In the genomic region with DNA sequence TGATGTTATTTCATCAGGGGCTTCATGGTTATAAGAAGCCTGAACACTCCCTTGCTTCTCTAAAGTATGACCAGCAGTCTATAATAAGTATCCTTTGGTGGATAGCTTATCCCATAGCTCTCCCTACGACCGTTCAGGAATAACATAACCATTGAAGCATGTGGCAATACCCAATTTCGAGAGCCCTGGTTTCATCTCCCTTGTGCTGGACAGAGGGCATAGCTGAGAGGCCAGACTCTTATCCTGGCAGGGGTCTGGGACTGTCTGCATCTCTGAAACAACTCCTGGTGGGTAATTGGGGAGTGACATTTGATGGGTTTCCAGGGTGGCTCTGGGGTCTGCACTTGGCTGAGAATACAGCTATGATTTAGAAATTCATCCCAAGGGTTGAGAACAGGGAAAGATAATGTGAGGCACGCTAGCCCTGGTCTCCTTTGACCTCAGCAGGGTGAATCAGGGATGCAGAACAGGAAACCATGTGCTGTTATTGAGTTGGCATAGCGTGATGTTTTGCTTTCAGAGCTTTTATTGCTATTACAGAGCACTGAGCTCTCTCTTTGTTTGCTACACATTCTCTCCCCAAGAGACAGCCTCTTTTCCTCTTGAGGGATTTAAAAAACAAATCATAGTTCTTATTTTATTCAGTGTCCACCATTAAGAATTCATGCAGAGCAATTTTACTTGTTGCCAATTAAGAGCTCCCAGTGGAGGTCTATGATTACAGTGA, we compare ENCODE assay signal across 19 cellular contexts.
DNase-seq lines count a peak whose midpoint lies in the region; FAIRE-seq and TF ChIP-seq lines count a peak whose summit lies in the region.
"Had no signal": no experiment of that assay in that cellular context is flagged by ENCODE, and none has a peak within 500 bp of the region (broad histone marks: within the 10 kb centered on the region; RNA-seq: fewer than 3 reads in every experiment).

No MANE protein-coding gene starts in this region.

- H2AFZ ChIP-seq in astrocyte (ENCODE audit: low read depth, low read length), result no peak overlapping the region

- no peak for DNase-seq in AG04450 (ENCODE audit: low read depth, low spot score)
- peak; percentile 37 for DNase-seq in GM04504 (ENCODE audit: low read depth)
- no peak for DNase-seq in astrocyte (ENCODE audit: low read depth)
- DNase-seq in left kidney (ENCODE audit: low read depth, low spot score), result peak; percentile 6
- no peak for DNase-seq in NCI-H2029 treated with DMSO at 0.1 percent for 48 hours (lab: John Stamatoyannopoulos, UW)
- DNase-seq in activated T-cell treated with anti-CD3 and anti-CD28 coated beads, Interleukin-2, amount 50 U/mL, for 48 hours, result no peak
- DNase-seq in GM13977 (ENCODE audit: low spot score), result no peak
- no peak for DNase-seq in CD4-positive, alpha-beta memory T cell
- DNase-seq: activated CD8-positive, alpha-beta T cell treated with anti-CD3 and anti-CD28 coated beads, Interleukin-2, amount 10 ng/mL, durations not matched to agents 7 days and 5 days; aorta; foreskin keratinocyte; lower lobe of right lung; NCI-H510A treated with DMSO at 0.1 percent for 48 hours; PC-3; stimulated activated CD4-positive, alpha-beta T cell treated with anti-CD3 and anti-CD28 coated beads, Interleukin-4, amount 100 ng/mL, for 4 hours; transverse colon had no signal

- no peaks in the 10 kb centered on the region for H4K20me1 ChIP-seq in astrocyte (ENCODE audit: insufficient read depth, low read length)

- H3K4me1 Mint-ChIP-seq in astrocyte (ENCODE audit: low read depth, unreplicated experiment), result no peaks in the 10 kb centered on the region
- no peaks in the 10 kb centered on the region for H3K4me1 Mint-ChIP-seq in CD4-positive, alpha-beta memory T cell
- H3K4me1 Mint-ChIP-seq: nephron had no signal

- H3K4me3 ChIP-seq in AG04450 (ENCODE audit: low read depth, low read length) (no peak overlapping the region), astrocyte (ENCODE audit: insufficient read depth, low read depth, low read length) (no peak overlapping the region)
- no peak overlapping the region for H3K4me3 ChIP-seq in CD4-positive, alpha-beta memory T cell (ENCODE audit: low read length in 2 of 2)
- H3K4me3 ChIP-seq: lower lobe of right lung, transverse colon had no signal

- no peak overlapping the region for H3K27ac Mint-ChIP-seq in astrocyte (ENCODE audit: unreplicated experiment)
- H3K27ac Mint-ChIP-seq in CD4-positive, alpha-beta memory T cell, result no peak overlapping the region
- H3K27ac Mint-ChIP-seq: activated CD8-positive, alpha-beta T cell treated with anti-CD3 and anti-CD28 coated beads, Interleukin-2, amount 10 ng/mL, durations not matched to agents 7 days and 5 days; activated T-helper 2 cell treated with anti-CD3 and anti-CD28 coated beads, Interferon-gamma antibody, Interleukin-2, Interleukin-4, amounts not matched to agents 10 μg/mL and 5 μg/mL and 100 μg/mL, durations not matched to agents 14 hours and 24 hours and 36 hours had no signal

- no peak for FAIRE-seq in astrocyte (lab: Jason Lieb, UNC)
- FAIRE-seq: H54 had no signal

- H3K9me3 Mint-ChIP-seq in astrocyte (ENCODE audit: unreplicated experiment), result no peaks in the 10 kb centered on the region
- H3K9me3 Mint-ChIP-seq in CD4-positive, alpha-beta memory T cell, result peaks cover 0 to 3% (median 1%) of the 10 kb centered on the region in 8 donors
- H3K9me3 Mint-ChIP-seq: activated T-helper 2 cell treated with anti-CD3 and anti-CD28 coated beads, Interferon-gamma antibody, Interleukin-2, Interleukin-4, amounts not matched to agents 10 μg/mL and 5 μg/mL and 100 μg/mL, durations not matched to agents 14 hours and 24 hours and 36 hours; nephron had no signal

- no peaks in the 10 kb centered on the region for H3K27me3 Mint-ChIP-seq in astrocyte (ENCODE audit: low read depth, unreplicated experiment)
- no peaks in the 10 kb centered on the region for H3K27me3 Mint-ChIP-seq in CD4-positive, alpha-beta memory T cell

- H3K36me3 ChIP-seq in astrocyte (ENCODE audit: insufficient read depth, low read length), result no peaks in the 10 kb centered on the region
- no peaks in the 10 kb centered on the region for H3K36me3 ChIP-seq in CD4-positive, alpha-beta memory T cell (ENCODE audit: insufficient read depth, low read length)
- H3K36me3 ChIP-seq: lower lobe of right lung, transverse colon had no signal

- H3K79me2 ChIP-seq in astrocyte (ENCODE audit: insufficient read depth, low read length), result no peaks in the 10 kb centered on the region

- TF ChIP-seq CTCF in AG04450 (IDR thresholded peaks at IDR 0.05; ENCODE audit: low read depth, low read length) (no peak), astrocyte (IDR thresholded peaks at IDR 0.05; ENCODE audit: insufficient read depth, low read depth, low read length) (no peak), GM13977 (IDR thresholded peaks at IDR 0.05; ENCODE audit: extremely low read depth, insufficient read depth, missing control alignments) (no peak)

- POLR2A ChIA-PET in AG04450 (lab: Yijun Ruan, JAX), result no interaction called here
- POLR2A ChIA-PET in CD4-positive, alpha-beta memory T cell (lab: Charles Lee; ENCODE audit: partially characterized antibody), result no interaction called here

- H3K4me2 ChIP-seq in astrocyte (ENCODE audit: low read length), result no peak overlapping the region

- in situ Hi-C loops in GM13977 (cut with MboI; ENCODE audit: low pct_unique_long_range_greater_than_20kb, low sequenced_read_pairs, unreplicated experiment), result no loop called here

- H3K27ac ChIP-seq in AG04450 (ENCODE audit: low read depth, low read length) (peak overlapping the region; percentile 53), astrocyte (ENCODE audit: low read depth, low read length) (peak overlapping the region; percentile 2)
- H3K27ac ChIP-seq in CD4-positive, alpha-beta memory T cell (ENCODE audit: low read depth, low read length), result no peak overlapping the region
- H3K27ac ChIP-seq: foreskin keratinocyte, lower lobe of right lung, transverse colon had no signal

- H3K9me3 ChIP-seq in AG04450 (ENCODE audit: control insufficient read depth, insufficient read depth, low read length) (no peaks in the 10 kb centered on the region), astrocyte (ENCODE audit: insufficient read depth, low read depth, low read length) (no peaks in the 10 kb centered on the region)
- H3K9me3 ChIP-seq in CD4-positive, alpha-beta memory T cell (ENCODE audit: control insufficient read depth in 1 of 2, low read length in 2 of 2), result no peaks in the 10 kb centered on the region
- H3K9me3 ChIP-seq: lower lobe of right lung, transverse colon had no signal

- no peaks in the 10 kb centered on the region for H3K4me1 ChIP-seq in astrocyte (ENCODE audit: insufficient read depth, low read length)
- no peaks in the 10 kb centered on the region for H3K4me1 ChIP-seq in CD4-positive, alpha-beta memory T cell (ENCODE audit: insufficient read depth, low read length)
- H3K4me1 ChIP-seq: foreskin keratinocyte, lower lobe of right lung, transverse colon had no signal

- intact Hi-C loops in CD4-positive, alpha-beta memory T cell (cut with micrococcal nuclease), result no loop called here

- no peak overlapping the region for H3K4me3 Mint-ChIP-seq in astrocyte (ENCODE audit: unreplicated experiment)
- H3K4me3 Mint-ChIP-seq in CD4-positive, alpha-beta memory T cell, result no peak overlapping the region
- H3K4me3 Mint-ChIP-seq: activated CD8-positive, alpha-beta T cell treated with anti-CD3 and anti-CD28 coated beads, Interleukin-2, amount 10 ng/mL, durations not matched to agents 7 days and 5 days; nephron had no signal

- CTCF ChIA-PET in AG04450 (lab: Charles Lee), result interaction anchor here (1.3 to 1.6 kb wide), 6 partner anchors 12 to 551 kb away, joined by 3 to 6 read pairs (median 4); no protein-coding TSS in a partner anchor
- CTCF ChIA-PET in CD4-positive, alpha-beta memory T cell (lab: Charles Lee; ENCODE audit: partially characterized antibody), result no interaction called here

- no peak overlapping the region for H3K9ac ChIP-seq in astrocyte (ENCODE audit: low read length)

- H3K27me3 ChIP-seq in AG04450 (ENCODE audit: control insufficient read depth, insufficient read depth, low read length) (no peaks in the 10 kb centered on the region), astrocyte (ENCODE audit: insufficient read depth, low read length) (no peaks in the 10 kb centered on the region)
- H3K27me3 ChIP-seq in CD4-positive, alpha-beta memory T cell (ENCODE audit: insufficient read depth, low read length), result no peaks in the 10 kb centered on the region
- H3K27me3 ChIP-seq: foreskin keratinocyte, transverse colon had no signal

- H3K36me3 Mint-ChIP-seq in astrocyte (ENCODE audit: low read depth, unreplicated experiment), result no peaks in the 10 kb centered on the region
- no peaks in the 10 kb centered on the region for H3K36me3 Mint-ChIP-seq in CD4-positive, alpha-beta memory T cell

Comparison
In these comparisons a context has a peak if more than half of its experiments do, and no peak if none do; other contexts are left out.
1. DNase-seq: peak in GM04504 (single experiment) and left kidney (single experiment); none in AG04450 (single experiment), astrocyte (single experiment), NCI-H2029 treated with DMSO at 0.1 percent for 48 hours (single experiment), activated T-cell treated with anti-CD3 and anti-CD28 coated beads, Interleukin-2, amount 50 U/mL, for 48 hours (0 of 2), GM13977 (single experiment) and CD4-positive, alpha-beta memory T cell (0 of 5).